Comparison of ENCODE assay signal across 8 cellular contexts in genomic region chr17:50661348-50661747, GRCh38. TPM values are rescaled to one million over a fixed set of nuclear protein-coding genes. Genes with fewer than 3 reads are reported as not detected.
DNase-seq lines count a peak whose midpoint lies in the region; ATAC-seq, FAIRE-seq and TF ChIP-seq lines count a peak whose summit lies in the region.

No MANE protein-coding gene starts in this region.

- peak overlapping the region; percentile 73 for H3K4me2 ChIP-seq in K562 (ENCODE audit: insufficient read depth, low read length)

- no TSS peak for BruUV-seq in K562 (replicated peaks; lab: Mats Ljungman, UMichigan)

- no peak for FAIRE-seq in K562 (lab: Jason Lieb, UNC)

- intact Hi-C loops in K562 (cut with micrococcal nuclease) = no loop called here

- CTCF ChIA-PET in K562 (lab: Yijun Ruan, JAX; ENCODE audit: low intra/inter-chr PET ratio) = no interaction called here

- TF ChIP-seq POLR2A in K562 (conservative IDR thresholded peaks at IDR 0.05) = no peak

- TF ChIP-seq RAD21 in K562 (CRISPR knock-in tag; conservative IDR thresholded peaks at IDR 0.05 in 1 of 2, IDR thresholded peaks at IDR 0.05 in 1 of 2) = no peak

- H3K79me2 ChIP-seq in ACC112 (ENCODE audit: control insufficient read depth, insufficient read depth, low read length, unreplicated experiment) (no peaks in the 10 kb centered on the region), K562 (ENCODE audit: control insufficient read depth, insufficient read depth, low read length) (no peaks in the 10 kb centered on the region)

- ATAC-seq in K562 = peak; percentile 31
- no peak for ATAC-seq in HG03045 (IDR thresholded peaks at IDR 0.05; ENCODE audit: unreplicated experiment)

- peak; percentile 36 for DNase-seq in HT-29 (ENCODE audit: low spot score)
- DNase-seq in K562 (ENCODE audit: extremely low read depth in 1 of 4, low spot score in 3 of 4) = peak in 3 of 4 experiments; percentile 40 to 50 (median 48)
- DNase-seq in NCI-H1092 treated with DMSO at 0.1 percent for 48 hours (lab: John Stamatoyannopoulos, UW) = no peak
- DNase-seq in COLO668 (lab: John Stamatoyannopoulos, UW; ENCODE audit: unreplicated experiment) = no peak
- DNase-seq in central memory CD4-positive, alpha-beta T cell = no peak

- H3K36me3 ChIP-seq in ACC112 (ENCODE audit: insufficient read depth, low read length) (no peaks in the 10 kb centered on the region), K562 (ENCODE audit: control insufficient read depth, insufficient read depth, low read length) (no peaks in the 10 kb centered on the region), muscle layer of duodenum (ENCODE audit: control insufficient read depth in 1 of 2, insufficient read depth in 2 of 2, low read length in 2 of 2) (no peaks in the 10 kb centered on the region)

- in situ Hi-C loops in K562 (cut with MboI) = no loop called here

- peaks cover 8% of the 10 kb centered on the region for H3K9me1 ChIP-seq in K562 (ENCODE audit: control insufficient read depth, insufficient read depth, low read length)

- POLR2A ChIA-PET in K562 (lab: Yijun Ruan, JAX) = interaction anchor here (0.6 to 1.8 kb wide), 10 partner anchors 8 to 343 kb away, joined by 3 to 6 read pairs (median 4); no protein-coding TSS in a partner anchor

- H3K9me3 ChIP-seq in K562 (replicated peaks; ENCODE audit: control insufficient read depth, insufficient read depth, low read depth, low read length) = no peaks in the 10 kb centered on the region
- H3K9me3 ChIP-seq in muscle layer of duodenum (ENCODE audit: control insufficient read depth in 1 of 2, low read length in 2 of 2) = no peaks in the 10 kb centered on the region

- H3K27ac ChIP-seq in ACC112 (ENCODE audit: low read depth, low read length) (peak overlapping the region; percentile 72), K562 (ENCODE audit: extremely low read depth, low read depth, low read length) (peak overlapping the region; percentile 95), muscle layer of duodenum (ENCODE audit: low read length) (peak overlapping the region; percentile 9)

- H3K4me3 ChIP-seq in ACC112 (ENCODE audit: low read depth, low read length) = no peak overlapping the region
- H3K4me3 ChIP-seq in K562 = no peak overlapping the region
- no peak overlapping the region for H3K4me3 ChIP-seq in muscle layer of duodenum (ENCODE audit: low read depth in 1 of 2, low read length in 2 of 2)

- TF ChIP-seq EP300 in K562 (IDR thresholded peaks at IDR 0.05; ENCODE audit: low read length) = no peak

- H2AFZ ChIP-seq in ACC112 (ENCODE audit: low read length, unreplicated experiment) = no peak overlapping the region
- peak overlapping the region; percentile 81 for H2AFZ ChIP-seq in K562 (ENCODE audit: low read depth, low read length)

- no peak for TF ChIP-seq CTCF in K562 (IDR thresholded peaks at IDR 0.05 in 2 of 3, conservative IDR thresholded peaks at IDR 0.05 in 1 of 3; ENCODE audit: insufficient read depth in 2 of 3, low read depth in 1 of 3, low read length in 3 of 3)

- H4K20me1 ChIP-seq in K562 (replicated peaks; ENCODE audit: control insufficient read depth, insufficient read depth, low read length) = no peaks in the 10 kb centered on the region

- 34% methylated on average over 5 of the region's 5 CpGs for WGBS in K562 (ENCODE audit: insufficient coverage, low coverage, missing lambda C conversion rate)

- peaks cover 33% of the 10 kb centered on the region for H3K4me1 ChIP-seq in ACC112 (ENCODE audit: control insufficient read depth, insufficient read depth, low read length, unreplicated experiment)
- peaks cover 59 to 61% of the 10 kb centered on the region in 2 experiments for H3K4me1 ChIP-seq in K562 (replicated peaks in 1 of 2; ENCODE audit: control insufficient read depth in 2 of 2, insufficient read depth in 2 of 2, low read length in 2 of 2)
- H3K4me1 ChIP-seq in muscle layer of duodenum (ENCODE audit: control insufficient read depth in 1 of 2, insufficient read depth in 2 of 2, low read length in 2 of 2) = peaks cover 21 to 32% of the 10 kb centered on the region in 2 donors

- peak overlapping the region; percentile 58 to 83; a peak in 3 of 4 replicates for H3K9ac ChIP-seq in K562 (ENCODE audit: insufficient read depth in 1 of 2, low read depth in 2 of 2, low read length in 2 of 2)

- H3K27me3 ChIP-seq in ACC112 (ENCODE audit: insufficient read depth, low read length) (no peaks in the 10 kb centered on the region), K562 (ENCODE audit: control insufficient read depth in 2 of 2, insufficient read depth in 2 of 2, low read length in 2 of 2) (no peaks in the 10 kb centered on the region; a peak in 1 of 5 replicates), muscle layer of duodenum (ENCODE audit: low read depth, low read length) (no peaks in the 10 kb centered on the region)

TF ChIP-seq in K562, 482 proteins besides CTCF, POLR2A, EP300 and RAD21 (continues in another document):
- TF ChIP-seq KDM1A (IDR thresholded peaks at IDR 0.05) = peak; percentile 64 to 72
- peak; percentile 42; the same call in 1 of the 2 replicates for TF ChIP-seq PTRF (tag; IDR thresholded peaks at IDR 0.05)

RNA-seq across cellular contexts. Expression of gene ABCC3, which starts 26.7 kb away (rescaled TPM):
- 286 and 313 TPM in 2 replicates for total RNA-seq in HT-29 (2014; rRNA removed; shearing (Covaris generic))
- total RNA-seq in K562 (2011; cell fraction: chromatin; rRNA removed; ENCODE audit: low replicate concordance) = 2.3 and 7.3 TPM in 2 replicates
- 3.3 and 3.7 TPM in 2 replicates for total RNA-seq in K562 (2011; cell fraction: nucleolus; rRNA removed)
- total RNA-seq in K562 (2011; cell fraction: nucleoplasm; rRNA removed) = 2.0 and 2.1 TPM in 2 replicates
- total RNA-seq in K562 (2014; rRNA removed) = not detected in 2 replicates
- total RNA-seq in K562 (2014; rRNA removed; fragmentation: Illumina TruSeq; extraction: Trizol) = not detected in 2 replicates
- not detected in 2 replicates for total RNA-seq in K562 (2015; rRNA removed; fragmentation: Illumina TruSeq; extraction: Trizol)
- total RNA-seq in K562 (2021) = 0.34 and 1.6 TPM in 2 replicates
- 0.78 and 0.93 TPM in 2 replicates for polyA plus RNA-seq in K562 (2011; rRNA removed)
- 0.27 and 0.51 TPM in 2 replicates for polyA plus RNA-seq in K562 (2011; cell fraction: cytosol; rRNA removed)
- 2.6 and 6.0 TPM in 2 replicates for polyA plus RNA-seq in K562 (2011; cell fraction: nucleus; rRNA removed)
- 0.31 and 0.44 TPM in 2 replicates for polyA plus RNA-seq in K562 (2012)
- not detected in 2 replicates for polyA plus RNA-seq in K562 (2014; fragmentation: Illumina TruSeq; extraction: Trizol)
- under 1 TPM in 1 of 2 experiments, not detected in 1; 0.03 TPM for polyA plus RNA-seq in K562 (2014; fragmentation: Nextera tagmentation; extraction: Ambion mirVana)
- polyA plus RNA-seq in K562 (2014; rRNA removed) = 0.07 TPM in 1 of 2 replicates, not detected in the other
- 0.35 and 0.45 TPM in 2 replicates for polyA minus RNA-seq in K562 (2011; rRNA and poly(A)+ RNA removed)
- polyA minus RNA-seq in K562 (2011; cell fraction: cytosol; rRNA and poly(A)+ RNA removed) = 1.4 and 2.1 TPM in 2 replicates
- polyA minus RNA-seq in K562 (2011; cell fraction: nucleus; rRNA and poly(A)+ RNA removed) = 1.4 and 2.3 TPM in 2 replicates

RNA-seq across cellular contexts. Expression of gene ANKRD40, which starts 46.4 kb away (rescaled TPM):
- 14.0 and 14.2 TPM in 2 replicates for total RNA-seq in HT-29 (2014; rRNA removed; shearing (Covaris generic))
- total RNA-seq in K562 (2011; cell fraction: chromatin; rRNA removed; ENCODE audit: low replicate concordance) = 24.0 and 50.0 TPM in 2 replicates
- 13.9 and 14.3 TPM in 2 replicates for total RNA-seq in K562 (2011; cell fraction: nucleolus; rRNA removed)
- total RNA-seq in K562 (2011; cell fraction: nucleoplasm; rRNA removed) = 27.6 and 36.9 TPM in 2 replicates
- 16.6 and 17.8 TPM in 2 replicates for total RNA-seq in K562 (2014; rRNA removed)
- 28.1 and 30.5 TPM in 2 replicates for total RNA-seq in K562 (2014; rRNA removed; fragmentation: Illumina TruSeq; extraction: Trizol)
- total RNA-seq in K562 (2015; rRNA removed; fragmentation: Illumina TruSeq; extraction: Trizol) = 26.8 and 27.7 TPM in 2 replicates
- 26.1 and 28.3 TPM in 2 replicates for total RNA-seq in K562 (2021)
- polyA plus RNA-seq in K562 (2011; rRNA removed) = 23.6 and 28.4 TPM in 2 replicates
- polyA plus RNA-seq in K562 (2011; cell fraction: cytosol; rRNA removed) = 13.4 and 17.8 TPM in 2 replicates
- 10.6 and 11.2 TPM in 2 replicates for polyA plus RNA-seq in K562 (2011; cell fraction: nucleus; rRNA removed)
- 12.6 and 15.6 TPM in 2 replicates for polyA plus RNA-seq in K562 (2012)
- 26.1 and 28.9 TPM in 2 replicates for polyA plus RNA-seq in K562 (2014; fragmentation: Illumina TruSeq; extraction: Trizol)
- 1 to 10 TPM; 9.0 to 9.9 TPM for polyA plus RNA-seq in K562 (2014; fragmentation: Nextera tagmentation; extraction: Ambion mirVana)
- polyA plus RNA-seq in K562 (2014; rRNA removed) = 17.5 and 19.4 TPM in 2 replicates
- polyA minus RNA-seq in K562 (2011; rRNA and poly(A)+ RNA removed) = 32.0 and 35.6 TPM in 2 replicates
- 15.3 and 15.5 TPM in 2 replicates for polyA minus RNA-seq in K562 (2011; cell fraction: cytosol; rRNA and poly(A)+ RNA removed)
- 8.6 and 9.3 TPM in 2 replicates for polyA minus RNA-seq in K562 (2011; cell fraction: nucleus; rRNA and poly(A)+ RNA removed)

RNA-seq across cellular contexts. Expression of gene LUC7L3, which starts 58.1 kb away (rescaled TPM):
- 50.4 and 58.9 TPM in 2 replicates for total RNA-seq in HT-29 (2014; rRNA removed; shearing (Covaris generic))
- total RNA-seq in K562 (2011; cell fraction: chromatin; rRNA removed; ENCODE audit: low replicate concordance) = 92.6 and 423 TPM in 2 replicates
- 72.9 and 85.9 TPM in 2 replicates for total RNA-seq in K562 (2011; cell fraction: nucleolus; rRNA removed)
- 129 and 178 TPM in 2 replicates for total RNA-seq in K562 (2011; cell fraction: nucleoplasm; rRNA removed)
- total RNA-seq in K562 (2014; rRNA removed) (86.0 and 109 TPM in 2 replicates), K562 (2014; rRNA removed; fragmentation: Illumina TruSeq; extraction: Trizol) (108 and 126 TPM in 2 replicates), K562 (2015; rRNA removed; fragmentation: Illumina TruSeq; extraction: Trizol) (116 and 127 TPM in 2 replicates), K562 (2021) (120 and 134 TPM in 2 replicates)
- polyA plus RNA-seq in K562 (2011; rRNA removed) (171 and 189 TPM in 2 replicates), K562 (2014; fragmentation: Illumina TruSeq; extraction: Trizol) (176 and 206 TPM in 2 replicates), K562 (2014; fragmentation: Nextera tagmentation; extraction: Ambion mirVana) (10 to 100 TPM; 80.8 to 97.7 TPM), K562 (2014; rRNA removed) (207 and 284 TPM in 2 replicates)
- 61.7 and 71.2 TPM in 2 replicates for polyA plus RNA-seq in K562 (2011; cell fraction: cytosol; rRNA removed)
- polyA plus RNA-seq in K562 (2011; cell fraction: nucleus; rRNA removed) = 529 and 662 TPM in 2 replicates
- 127 TPM in 2 replicates for polyA plus RNA-seq in K562 (2012)
- polyA minus RNA-seq in K562 (2011; rRNA and poly(A)+ RNA removed) = 41.1 and 55.4 TPM in 2 replicates
- polyA minus RNA-seq in K562 (2011; cell fraction: cytosol; rRNA and poly(A)+ RNA removed) = 18.6 and 19.8 TPM in 2 replicates
- 160 and 256 TPM in 2 replicates for polyA minus RNA-seq in K562 (2011; cell fraction: nucleus; rRNA and poly(A)+ RNA removed)

Comparison
In these comparisons a context has a peak if more than half of its experiments do, and no peak if none do; other contexts are left out.
1. H3K27ac ChIP-seq: peak in every context shown above with its lines; median percentile 95 in K562; 72 in ACC112; 9 in muscle layer of duodenum.
2. DNase-seq: peak in HT-29 (single experiment) and K562 (3 of 4); none in NCI-H1092 treated with DMSO at 0.1 percent for 48 hours (single experiment), COLO668 (single experiment) and central memory CD4-positive, alpha-beta T cell (single experiment).
3. RNA of gene ABCC3, which starts 26.7 kb away (total RNA-seq): 286 to 313 TPM in HT-29; 0.34 to 7.3 TPM in K562; every median in the first group is over 10 times any median in the second.